In genomic region chr12:64670039-64670438, GRCh38 we compare ENCODE assay signal across 9 cellular contexts. TPM values are rescaled to one million over a fixed set of nuclear protein-coding genes. Genes with fewer than 3 reads are reported as not detected.
DNase-seq lines count a peak whose midpoint lies in the region; ATAC-seq, FAIRE-seq and TF ChIP-seq lines count a peak whose summit lies in the region.
"Had no signal": no experiment of that assay in that cellular context is flagged by ENCODE, and none has a peak within 500 bp of the region (broad histone marks: within the 10 kb centered on the region; RNA-seq: fewer than 3 reads in every experiment).

No MANE protein-coding gene starts in this region.

- H4K8ac ChIP-seq in H9 (replicated peaks; ENCODE audit: insufficient read length, low read depth, low read length): no peak overlapping the region

- CTCF ChIA-PET in A549 (lab: Yijun Ruan, JAX): interaction anchor here (0.6 to 0.9 kb wide), 6 partner anchors 10 to 121 kb away, joined by 3 to 4 read pairs (median 3); no protein-coding TSS in a partner anchor

- no peak overlapping the region for H2BK20ac ChIP-seq in H9 (ENCODE audit: low read depth, low read length, poor library complexity, severe bottlenecking)

- H3K4me3 Mint-ChIP-seq in H9: no peak overlapping the region
- H3K4me3 Mint-ChIP-seq in activated T-helper 2 cell treated with anti-CD3 and anti-CD28 coated beads, Interferon-gamma antibody, Interleukin-2, Interleukin-4, amounts not matched to agents 10 μg/mL and 5 μg/mL and 100 μg/mL, durations not matched to agents 14 hours and 24 hours and 36 hours (ENCODE audit: low read depth): peak overlapping the region; percentile 87

- H3K4me2 ChIP-seq in A549: peak overlapping the region; percentile 73
- H3K4me2 ChIP-seq in H9 (ENCODE audit: insufficient read depth, insufficient read length, low read length): no peak overlapping the region

- no peak overlapping the region for H2BK120ac ChIP-seq in H9 (ENCODE audit: low read depth, low read length, poor library complexity, severe bottlenecking)

- H3K9me3 Mint-ChIP-seq in H9: no peaks in the 10 kb centered on the region
- H3K9me3 Mint-ChIP-seq in activated T-helper 2 cell treated with anti-CD3 and anti-CD28 coated beads, Interferon-gamma antibody, Interleukin-2, Interleukin-4, amounts not matched to agents 10 μg/mL and 5 μg/mL and 100 μg/mL, durations not matched to agents 14 hours and 24 hours and 36 hours: no peaks in the 10 kb centered on the region

- H3K27me3 ChIP-seq in H9 (ENCODE audit: insufficient read depth, low read length): no peaks in the 10 kb centered on the region
- H3K27me3 ChIP-seq: SJSA1 had no signal

- H3K9me3 ChIP-seq in A549 (no peaks in the 10 kb centered on the region), H9 (ENCODE audit: control insufficient read depth, low read depth, low read length) (no peaks in the 10 kb centered on the region), mesodermal cell (ENCODE audit: control insufficient read depth, low read length) (no peaks in the 10 kb centered on the region)
- H3K9me3 ChIP-seq: SJSA1 had no signal

- H3K27ac ChIP-seq in A549: peak overlapping the region; percentile 79 to 86
- H3K27ac ChIP-seq in H9 (ENCODE audit: insufficient read length, low read depth, low read length): no peak overlapping the region
- peak overlapping the region; percentile 69 for H3K27ac ChIP-seq in mesodermal cell (ENCODE audit: low read depth, low read length, severe bottlenecking)
- peak overlapping the region in 1 of 2 donors; percentile 86 for H3K27ac ChIP-seq in coronary artery
- H3K27ac ChIP-seq: SJSA1 had no signal

- H3K4me1 Mint-ChIP-seq in H9: peaks cover 78 to 86% of the 10 kb centered on the region in 2 experiments
- peaks cover 89% of the 10 kb centered on the region for H3K4me1 Mint-ChIP-seq in activated T-helper 2 cell treated with anti-CD3 and anti-CD28 coated beads, Interferon-gamma antibody, Interleukin-2, Interleukin-4, amounts not matched to agents 10 μg/mL and 5 μg/mL and 100 μg/mL, durations not matched to agents 14 hours and 24 hours and 36 hours (ENCODE audit: low read depth)

- TF ChIP-seq CTCF in A549 (IDR thresholded peaks at IDR 0.05) (no peak), H9 (conservative IDR thresholded peaks at IDR 0.05) (no peak), coronary artery (IDR thresholded peaks at IDR 0.05) (no peak)

- TF ChIP-seq EP300 in A549 (IDR thresholded peaks at IDR 0.05): no peak

- no peak overlapping the region for H2BK12ac ChIP-seq in H9 (ENCODE audit: insufficient read length, low read depth, low read length)

- POLR2A ChIA-PET in A549 (lab: Yijun Ruan, JAX): interaction anchor here (0.6 to 1.1 kb wide), 4 partner anchors 25 to 61 kb away, joined by 3 to 8 read pairs (median 3); partner anchors contain the start of gene RASSF3

- no peak for TF ChIP-seq POLR2A in A549 (IDR thresholded peaks at IDR 0.05; ENCODE audit: low read length)

- no peak for TF ChIP-seq RAD21 in A549 (conservative IDR thresholded peaks at IDR 0.05 in 1 of 2, IDR thresholded peaks at IDR 0.05 in 1 of 2)

- no peak overlapping the region for H2BK15ac ChIP-seq in H9 (ENCODE audit: low read depth, low read length)

- DNase-seq in A549 (ENCODE audit: low read depth in 1 of 2, low spot score in 1 of 2) (no peak), H9 (no peak), NCI-H226 (no peak), coronary artery (ENCODE audit: low spot score) (no peak), HK-2 (ENCODE audit: unreplicated experiment) (no peak)
- DNase-seq in activated T-helper 2 cell treated with anti-CD3 and anti-CD28 coated beads, Interferon-gamma antibody, Interleukin-2, Interleukin-4, amounts not matched to agents 10 μg/mL and 5 μg/mL and 100 μg/mL, durations not matched to agents 14 hours and 24 hours and 36 hours (ENCODE audit: low spot score): no peak
- no peak for DNase-seq in stimulated activated CD4-positive, alpha-beta T cell treated with anti-CD3 and anti-CD28 coated beads, Interleukin-4, amount 100 ng/mL, for 24 hours

- no peaks in the 10 kb centered on the region for H4K20me1 ChIP-seq in H9 (ENCODE audit: control insufficient read depth, insufficient read depth, insufficient read length)

- no peak for FAIRE-seq in A549 (lab: Jason Lieb, UNC)

- peaks cover 99% of the 10 kb centered on the region for H3K4me1 ChIP-seq in A549
- peaks cover 23% of the 10 kb centered on the region for H3K4me1 ChIP-seq in H9 (ENCODE audit: insufficient read depth, low read length)
- H3K4me1 ChIP-seq in mesodermal cell (ENCODE audit: control insufficient read depth, insufficient read depth, low read length, poor library complexity, severe bottlenecking): peaks cover 74% of the 10 kb centered on the region

- H3T11ph ChIP-seq in H9 (ENCODE audit: low read length): no peak overlapping the region

- no peaks in the 10 kb centered on the region for H3K27me3 Mint-ChIP-seq in H9 (ENCODE audit: low read depth)
- no peaks in the 10 kb centered on the region for H3K27me3 Mint-ChIP-seq in activated T-helper 2 cell treated with anti-CD3 and anti-CD28 coated beads, Interferon-gamma antibody, Interleukin-2, Interleukin-4, amounts not matched to agents 10 μg/mL and 5 μg/mL and 100 μg/mL, durations not matched to agents 14 hours and 24 hours and 36 hours (ENCODE audit: low read depth)

- no peak overlapping the region for H4K5ac ChIP-seq in H9 (ENCODE audit: insufficient read length, low read depth, low read length)

- H3K79me1 ChIP-seq in H9 (ENCODE audit: insufficient read depth, low read depth, low read length, poor library complexity, severe bottlenecking): peaks cover 6% of the 10 kb centered on the region

- no peaks in the 10 kb centered on the region for H3K23me2 ChIP-seq in H9 (ENCODE audit: insufficient read length, low read depth, low read length, poor library complexity, severe bottlenecking)

- H2BK5ac ChIP-seq in H9 (ENCODE audit: insufficient read length, low read length): no peak overlapping the region

- H3K27ac Mint-ChIP-seq in H9: 0 out of 7 replicates have a peak overlapping the region, but pooled peaks of 2 of the 3 experiments have one; percentile 31 to 32
- peak overlapping the region; percentile 97 for H3K27ac Mint-ChIP-seq in activated T-helper 2 cell treated with anti-CD3 and anti-CD28 coated beads, Interferon-gamma antibody, Interleukin-2, Interleukin-4, amounts not matched to agents 10 μg/mL and 5 μg/mL and 100 μg/mL, durations not matched to agents 14 hours and 24 hours and 36 hours

- H3K4ac ChIP-seq in H9 (ENCODE audit: low read depth, low read length): no peak overlapping the region

- H3K56ac ChIP-seq in H9 (ENCODE audit: insufficient read length, low read depth, low read length): no peak overlapping the region

- H3K18ac ChIP-seq in H9 (ENCODE audit: insufficient read length, low read depth, low read length): no peak overlapping the region

- no peak overlapping the region for H3K23ac ChIP-seq in H9 (ENCODE audit: insufficient read length, low read depth, low read length)

- H2AK5ac ChIP-seq in H9 (ENCODE audit: insufficient read length, low read length): no peak overlapping the region

- H3K14ac ChIP-seq in H9 (ENCODE audit: insufficient read depth, low read length): no peak overlapping the region

- H3K79me2 ChIP-seq in H9 (ENCODE audit: insufficient read depth, low read length): peaks cover 10% of the 10 kb centered on the region; the same call in 1 of the 2 replicates

- no peaks in the 10 kb centered on the region for H3K36me3 ChIP-seq in mesodermal cell (ENCODE audit: control insufficient read depth, insufficient read depth, low read length)

- H3K4me3 ChIP-seq in A549 (no peak overlapping the region), mesodermal cell (ENCODE audit: extremely low read depth, insufficient read depth, low read length, poor library complexity, severe bottlenecking) (no peak overlapping the region), coronary artery (no peak overlapping the region)
- H3K4me3 ChIP-seq: SJSA1 had no signal

- H2AFZ ChIP-seq in H9 (ENCODE audit: low read length): no peak overlapping the region

- H4K91ac ChIP-seq in H9 (ENCODE audit: insufficient read length, low read depth, low read length): no peak overlapping the region

- intact Hi-C loops in activated T-helper 2 cell treated with anti-CD3 and anti-CD28 coated beads, Interferon-gamma antibody, Interleukin-2, Interleukin-4, amounts not matched to agents 10 μg/mL and 5 μg/mL and 100 μg/mL, durations not matched to agents 14 hours and 24 hours and 36 hours (cut with micrococcal nuclease): no loop called here

- no peaks in the 10 kb centered on the region; a peak in 1 of 7 replicates for H3K36me3 Mint-ChIP-seq in H9 (ENCODE audit: insufficient read depth in 1 of 3, low read depth in 3 of 3)
- H3K36me3 Mint-ChIP-seq in activated T-helper 2 cell treated with anti-CD3 and anti-CD28 coated beads, Interferon-gamma antibody, Interleukin-2, Interleukin-4, amounts not matched to agents 10 μg/mL and 5 μg/mL and 100 μg/mL, durations not matched to agents 14 hours and 24 hours and 36 hours (ENCODE audit: low read depth): peaks cover 4% of the 10 kb centered on the region

- no peak overlapping the region for H3K9ac ChIP-seq in H9 (ENCODE audit: extremely low read depth, insufficient read length, low read length)

- WGBS in A549 (ENCODE audit: missing lambda C conversion rate): 69% methylated on average over 4 of the region's 4 CpGs
- WGBS in H9 (ENCODE audit: extremely low coverage, insufficient read length, low lambda C conversion rate): no CpG with 5 or more reads among the region's 4 CpGs
- WGBS in mesodermal cell (ENCODE audit: insufficient coverage in 2 of 2), 2 experiments: 80 to 84% methylated on average over 1 to 4 of the region's 4 CpGs

- ATAC-seq in A549: peak in 1 of 2 experiments; percentile 12; a peak in 2 of 6 replicates

TF ChIP-seq in A549, 52 proteins besides CTCF, POLR2A, EP300 and RAD21 (continues in another document):
- no peak for TF ChIP-seq FOSB (CRISPR knock-in tag; IDR thresholded peaks at IDR 0.05)
- no peak for TF ChIP-seq HOXB5 (CRISPR knock-in tag; IDR thresholded peaks at IDR 0.05)

RNA-seq across cellular contexts. Expression of gene RASSF3, which starts 59.7 kb away (rescaled TPM):
- 35.4 and 40.1 TPM in 2 replicates for polyA plus RNA-seq in A549 (2011; rRNA removed)
- 15.4 and 24.1 TPM in 2 replicates for polyA plus RNA-seq in A549 (2012; cell fraction: cytosol; rRNA removed)
- polyA plus RNA-seq in A549 (2012; cell fraction: nucleus; rRNA removed): 9.9 and 12.2 TPM in 2 replicates
- 19.6 to 20.5 TPM (median 19.7 TPM) in 3 replicates for polyA plus RNA-seq in A549 (2017; fragmentation: RNase III; extraction: RNeasy Plus Mini Kit Qiagen cat#74134 plus additional on column Dnase treatment)
- polyA minus RNA-seq in A549 (2011; rRNA and poly(A)+ RNA removed): 58.8 and 66.8 TPM in 2 replicates
- total RNA-seq in H9 (2021): 45.1 and 45.9 TPM in 2 replicates
- total RNA-seq in activated T-helper 2 cell treated with anti-CD3 and anti-CD28 coated beads, Interferon-gamma antibody, Interleukin-2, Interleukin-4, amounts not matched to agents 10 μg/mL and 5 μg/mL and 100 μg/mL, durations not matched to agents 14 hours and 24 hours and 36 hours: 35.7 and 35.8 TPM in 2 replicates
- 21.0 TPM for polyA plus RNA-seq in mesodermal cell (2013, experiment 1 of 2)
- polyA plus RNA-seq in mesodermal cell (2013, experiment 2 of 2): 14.9 TPM
